ENCODE assay signal across 8 cellular contexts in the genomic region with DNA sequence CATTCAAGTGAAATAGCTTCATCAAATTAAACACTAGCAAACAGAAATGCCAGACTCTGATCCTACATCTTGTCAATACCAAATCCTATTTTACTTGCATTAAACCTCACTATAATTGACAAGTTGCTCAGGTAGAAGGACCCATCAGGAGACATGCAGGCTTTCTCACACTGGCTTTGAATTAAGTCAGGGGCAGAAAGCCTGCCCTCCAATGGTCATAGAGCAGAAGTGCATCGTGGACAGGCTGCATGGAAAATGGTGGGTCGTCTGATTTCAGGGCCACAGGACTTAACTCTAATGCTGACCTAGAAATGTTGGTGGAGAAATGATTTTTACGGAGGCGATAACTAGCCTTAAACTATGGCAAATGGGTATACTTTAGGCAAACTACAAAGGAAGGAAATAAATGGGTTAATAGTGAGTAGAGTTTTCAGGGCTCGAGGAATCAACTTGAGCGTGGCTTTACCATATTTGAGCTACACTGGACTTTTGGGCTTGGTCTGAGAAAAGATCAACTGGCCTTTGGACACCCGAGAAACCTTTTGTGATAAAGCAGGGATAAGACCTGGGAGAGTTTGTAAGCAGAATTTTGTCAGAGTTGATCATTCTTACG.
DNase-seq lines count a peak whose midpoint lies in the region; ATAC-seq, FAIRE-seq and TF ChIP-seq lines count a peak whose summit lies in the region.

No MANE protein-coding gene starts in this region.

- H3K9me3 ChIP-seq in PC-3 (ENCODE audit: low read length) (0 out of 2 replicates have a peak, but pooled peaks cover 5% of the 10 kb centered on the region), keratinocyte (ENCODE audit: control insufficient read depth, low read depth, low read length) (no peaks in the 10 kb centered on the region), prostate gland (no peaks in the 10 kb centered on the region)

- dilution Hi-C loops in keratinocyte (cut with MboI; ENCODE audit: extremely low pct_ligation_motif_present, low sequenced_read_pairs) = no loop called here

- H3K4me1 ChIP-seq in GM23338 (ENCODE audit: insufficient read depth) (no peaks in the 10 kb centered on the region), PC-3 (ENCODE audit: insufficient read depth, low read length) (no peaks in the 10 kb centered on the region), keratinocyte (ENCODE audit: control insufficient read depth, extremely low read depth, insufficient read depth, low read length) (no peaks in the 10 kb centered on the region), prostate gland (replicated peaks) (no peaks in the 10 kb centered on the region)

- no peak overlapping the region for H2AFZ ChIP-seq in GM23338
- no peak overlapping the region for H2AFZ ChIP-seq in PC-3 (ENCODE audit: low read length)
- H2AFZ ChIP-seq in keratinocyte (ENCODE audit: control insufficient read depth, low read length) = no peak overlapping the region

- H3K36me3 Mint-ChIP-seq in GM23338 (ENCODE audit: low read depth) = no peaks in the 10 kb centered on the region; the same call in 2 of the 3 replicates
- H3K36me3 Mint-ChIP-seq in effector memory CD8-positive, alpha-beta T cell (ENCODE audit: insufficient read depth) = no peaks in the 10 kb centered on the region

- FAIRE-seq in keratinocyte (lab: Jason Lieb, UNC) = no peak

- H3F3A ChIP-seq in GM23338 (replicated peaks; ENCODE audit: low read depth) (no peaks in the 10 kb centered on the region), PC-3 (ENCODE audit: low read length, unreplicated experiment) (no peaks in the 10 kb centered on the region)

- H3K27ac Mint-ChIP-seq in GM23338 = no peak overlapping the region
- no peak overlapping the region for H3K27ac Mint-ChIP-seq in effector memory CD8-positive, alpha-beta T cell

- WGBS in prostate gland = 81% methylated on average over 8 of the region's 8 CpGs

- no peaks in the 10 kb centered on the region for H4K20me1 ChIP-seq in GM23338 (replicated peaks; ENCODE audit: insufficient read depth)
- H4K20me1 ChIP-seq in PC-3 (ENCODE audit: low read length) = no peaks in the 10 kb centered on the region
- no peaks in the 10 kb centered on the region for H4K20me1 ChIP-seq in keratinocyte (ENCODE audit: control insufficient read depth, extremely low read depth, insufficient read depth, low read length)

- H3K4me3 ChIP-seq in GM23338 (no peak overlapping the region), PC-3 (ENCODE audit: low read length) (no peak overlapping the region), keratinocyte (ENCODE audit: control insufficient read depth in 2 of 3, extremely low read depth in 1 of 3, insufficient read depth in 2 of 3, low read depth in 1 of 3, low read length in 3 of 3) (no peak overlapping the region), prostate gland (no peak overlapping the region)

- TF ChIP-seq CTCF in GM10248 (IDR thresholded peaks at IDR 0.05; ENCODE audit: control extremely low read depth, extremely low read depth, low read depth, missing control alignments) = peak; percentile 52
- peak; percentile 66 to 75 for TF ChIP-seq CTCF in GM23338 (conservative IDR thresholded peaks at IDR 0.05; ENCODE audit: low read depth in 2 of 2)
- peak; percentile 42; the same call in 1 of the 2 replicates for TF ChIP-seq CTCF in PC-3 (conservative IDR thresholded peaks at IDR 0.05; ENCODE audit: low read depth, low read length)
- TF ChIP-seq CTCF in keratinocyte (optimal IDR thresholded peaks at IDR 0.05 in 1 of 3, IDR thresholded peaks at IDR 0.05 in 1 of 3, conservative IDR thresholded peaks at IDR 0.05 in 1 of 3; ENCODE audit: extremely low read depth in 1 of 3, insufficient read depth in 2 of 3, low read length in 3 of 3) = peak; percentile 54 to 67 (median 65)
- TF ChIP-seq CTCF in prostate gland (IDR thresholded peaks at IDR 0.05) = no peak

- H3K27ac ChIP-seq in GM23338 (ENCODE audit: low read depth) = no peak overlapping the region
- H3K27ac ChIP-seq in PC-3 (ENCODE audit: low read length) = no peak overlapping the region
- no peak overlapping the region for H3K27ac ChIP-seq in keratinocyte (ENCODE audit: control insufficient read depth, insufficient read depth, low read length)
- H3K27ac ChIP-seq in prostate gland = no peak overlapping the region

- ATAC-seq in GM23338 (peak; percentile 70), PC-3 (no peak), GM21447 (IDR thresholded peaks at IDR 0.05; ENCODE audit: unreplicated experiment) (no peak)
- ATAC-seq in effector memory CD8-positive, alpha-beta T cell (replicated peaks) = no peak

- H3K9me2 ChIP-seq in GM23338 (ENCODE audit: insufficient read depth) = 0 out of 2 replicates have a peak, but pooled peaks cover 4% of the 10 kb centered on the region
- H3K9me2 ChIP-seq in PC-3 (replicated peaks; ENCODE audit: low read length) = no peaks in the 10 kb centered on the region

- intact Hi-C loops in PC-3 (cut with micrococcal nuclease) = no loop called here
- intact Hi-C loops in prostate gland (cut with DNase I) = no loop called here

- peaks cover 61% of the 10 kb centered on the region for H3K9me3 Mint-ChIP-seq in GM23338
- peaks cover 0 to 11% of the 10 kb centered on the region in 2 donors for H3K9me3 Mint-ChIP-seq in effector memory CD8-positive, alpha-beta T cell

- H3K27me3 Mint-ChIP-seq in GM23338 (ENCODE audit: insufficient read depth, low read depth, poor library complexity) = peaks cover 2% of the 10 kb centered on the region
- H3K27me3 Mint-ChIP-seq in effector memory CD8-positive, alpha-beta T cell = no peaks in the 10 kb centered on the region

- H3K4me2 ChIP-seq in GM23338 (no peak overlapping the region), PC-3 (ENCODE audit: low read length) (no peak overlapping the region), keratinocyte (ENCODE audit: control insufficient read depth, extremely low read depth, insufficient read depth, low read depth, low read length) (no peak overlapping the region)

- H3K36me3 ChIP-seq in GM23338 (ENCODE audit: insufficient read depth) = no peaks in the 10 kb centered on the region
- H3K36me3 ChIP-seq in PC-3 (ENCODE audit: low read depth, low read length) = no peaks in the 10 kb centered on the region
- H3K36me3 ChIP-seq in keratinocyte (ENCODE audit: control insufficient read depth in 2 of 2, extremely low read depth in 1 of 2, insufficient read depth in 2 of 2, low read length in 2 of 2) = no peaks in the 10 kb centered on the region
- no peaks in the 10 kb centered on the region for H3K36me3 ChIP-seq in prostate gland

- BruUV-seq in PC-3 (replicated peaks; lab: Mats Ljungman, UMichigan) = no TSS peak

- H3K4me1 Mint-ChIP-seq in GM23338 = no peaks in the 10 kb centered on the region
- no peaks in the 10 kb centered on the region for H3K4me1 Mint-ChIP-seq in effector memory CD8-positive, alpha-beta T cell (ENCODE audit: low read depth in 2 of 2)

- no peak overlapping the region for H3K4me3 Mint-ChIP-seq in GM23338
- H3K4me3 Mint-ChIP-seq in effector memory CD8-positive, alpha-beta T cell = no peak overlapping the region

- H3K9ac ChIP-seq in PC-3 (ENCODE audit: low read length) (no peak overlapping the region), keratinocyte (ENCODE audit: control insufficient read depth, extremely low read depth, insufficient read depth, low read length) (no peak overlapping the region)

- TF ChIP-seq POLR2A in prostate gland (IDR thresholded peaks at IDR 0.05) = no peak

- DNase-seq in GM10248 (ENCODE audit: extremely low spot score) (peak; percentile 6), GM23338 (ENCODE audit: low spot score) (peak; percentile 65), PC-3 (peak; percentile 23), keratinocyte (ENCODE audit: low read depth, low spot score) (no peak), prostate gland (ENCODE audit: low spot score) (no peak)
- DNase-seq in effector memory CD8-positive, alpha-beta T cell = no peak
- no peak for DNase-seq in activated CD8-positive, alpha-beta memory T cell treated with anti-CD3 and anti-CD28 coated beads, Interleukin-2, amount 50 U/mL, for 4 hours

- H3K27me3 ChIP-seq in GM23338 (ENCODE audit: insufficient read depth) = no peaks in the 10 kb centered on the region
- H3K27me3 ChIP-seq in PC-3 (ENCODE audit: low read length) = no peaks in the 10 kb centered on the region
- no peaks in the 10 kb centered on the region for H3K27me3 ChIP-seq in keratinocyte (ENCODE audit: control insufficient read depth, extremely low read depth, insufficient read depth, low read length)
- H3K27me3 ChIP-seq in prostate gland (replicated peaks; ENCODE audit: insufficient read depth) = no peaks in the 10 kb centered on the region

- no peaks in the 10 kb centered on the region for H3K79me2 ChIP-seq in GM23338 (replicated peaks; ENCODE audit: insufficient read depth)
- H3K79me2 ChIP-seq in PC-3 (ENCODE audit: low read length) = no peaks in the 10 kb centered on the region
- no peaks in the 10 kb centered on the region for H3K79me2 ChIP-seq in keratinocyte (ENCODE audit: control insufficient read depth, insufficient read depth, low read length)

- H3K9me1 ChIP-seq in keratinocyte (ENCODE audit: control insufficient read depth, extremely low read depth, insufficient read depth, low read length) = no peaks in the 10 kb centered on the region

- CTCF ChIA-PET in GM10248 (lab: Yijun Ruan, JAX) = interaction anchor here (1.0 to 2.3 kb wide), 8 partner anchors 8 to 1716 kb away, joined by 4 to 9 read pairs (median 5); no protein-coding TSS in a partner anchor
- CTCF ChIA-PET in PC-3 (lab: Charles Lee) = no interaction called here

- POLR2A ChIA-PET in GM10248 (lab: Yijun Ruan, JAX) = no interaction called here
- POLR2A ChIA-PET in PC-3 (lab: Charles Lee; ENCODE audit: unreplicated experiment) = no interaction called here

TF ChIP-seq in GM23338, 12 proteins besides CTCF, POLR2A, EP300 and RAD21 (continues in another document):
- TF ChIP-seq EZH2phosphoT487 (IDR thresholded peaks at IDR 0.05; ENCODE audit: unreplicated experiment) (no peak), POLR2AphosphoS5 (IDR thresholded peaks at IDR 0.05; ENCODE audit: low read depth) (no peak)

Comparison
In these comparisons a context has a peak if more than half of its experiments do, and no peak if none do; other contexts are left out.
1. DNase-seq: peak in GM10248 (single experiment), GM23338 (single experiment) and PC-3 (single experiment); none in keratinocyte (single experiment), prostate gland (single experiment), effector memory CD8-positive, alpha-beta T cell (0 of 3) and activated CD8-positive, alpha-beta memory T cell treated with anti-CD3 and anti-CD28 coated beads, Interleukin-2, amount 50 U/mL, for 4 hours (single experiment).
2. CTCF ChIP-seq: peak in GM10248 (single experiment), GM23338 (2 of 2), PC-3 (single experiment) and keratinocyte (3 of 3); none in prostate gland (0 of 4).